17 cellular contexts compared by ENCODE assay signal in genomic region chr3:58520403-58520784, GRCh38. TPM values are rescaled to one million over a fixed set of nuclear protein-coding genes. Genes with fewer than 3 reads are reported as not detected.
A peak's percentile ranks its signal among the peaks of the same experiment; 100 is the strongest.
DNase-seq lines count a peak whose midpoint lies in the region; ATAC-seq, FAIRE-seq and TF ChIP-seq lines count a peak whose summit lies in the region.
"Had no signal": no experiment of that assay in that cellular context is flagged by ENCODE, and none has a peak within 500 bp of the region (broad histone marks: within the 10 kb centered on the region; RNA-seq: fewer than 3 reads in every experiment).

No MANE protein-coding gene starts in this region.

- H3K9ac ChIP-seq in HepG2 (ENCODE audit: insufficient read depth, low read depth, low read length) (peak overlapping the region; percentile 40; the same call in 1 of the 2 replicates), neural progenitor cell (no peak overlapping the region), SK-N-SH (no peak overlapping the region)
- H3K9ac ChIP-seq: BLaER1 treated with 17β-estradiol and CSF1 and Interleukin-3, amounts not matched to agents 10 nM and 100 nM had no signal

- CTCF ChIA-PET in Panc1 (lab: Charles Lee), result no interaction called here
- CTCF ChIA-PET in HepG2 (lab: Yijun Ruan, JAX; ENCODE audit: low intra/inter-chr PET ratio, low total read pairs), result interaction anchor here (1.5 kb wide), 1 partner anchor 12 kb away, joined by 5 read pairs; no protein-coding TSS in a partner anchor
- CTCF ChIA-PET in SK-N-SH (lab: Yijun Ruan, JAX), result interaction anchor here (0.9 to 1.5 kb wide), 3 partner anchors 8 to 121 kb away, joined by 3 to 5 read pairs (median 3); no protein-coding TSS in a partner anchor

- BruUV-seq in Panc1 (replicated peaks; lab: Mats Ljungman, UMichigan), result no TSS peak
- no TSS peak for BruUV-seq in HepG2 (replicated peaks; lab: Mats Ljungman, UMichigan)

- no peak for TF ChIP-seq RAD21 in HepG2 (CRISPR knock-in tag; IDR thresholded peaks at IDR 0.05)
- TF ChIP-seq RAD21 in SK-N-SH (IDR thresholded peaks at IDR 0.05; ENCODE audit: low read length), result no peak

- H3K4me2 ChIP-seq in HepG2 (ENCODE audit: low read depth, low read length) (peak overlapping the region; percentile 77), neural progenitor cell (no peak overlapping the region), SK-N-SH (no peak overlapping the region)
- H3K4me2 ChIP-seq: GM23338 had no signal

- intact Hi-C loops in Panc1 (cut with micrococcal nuclease; ENCODE audit: unreplicated experiment) (no loop called here), HepG2 (cut with micrococcal nuclease; ENCODE audit: unreplicated experiment) (loop anchor here (2.0 kb wide), 1 partner anchor 88 kb away; the partner anchor contains the start of gene PDHB)

- no peak overlapping the region for H3K4me3 ChIP-seq in Panc1 (ENCODE audit: low read depth in 2 of 2, low read length in 2 of 2)
- peak overlapping the region in 2 of 3 experiments; percentile 15 to 17; a peak in 1 of 6 replicates for H3K4me3 ChIP-seq in HepG2 (replicated peaks in 1 of 3; ENCODE audit: insufficient read depth in 1 of 3, low read depth in 2 of 3, low read length in 3 of 3)
- H3K4me3 ChIP-seq in neural progenitor cell, result no peak overlapping the region
- H3K4me3 ChIP-seq in SK-N-SH (ENCODE audit: low read depth in 2 of 2, low read length in 1 of 2), result no peak overlapping the region
- no peak overlapping the region for H3K4me3 ChIP-seq in HAP-1
- H3K4me3 ChIP-seq: BLaER1 treated with 17β-estradiol and CSF1 and Interleukin-3, amounts not matched to agents 10 nM and 100 nM; GM12878; GM23338 had no signal

- TF ChIP-seq POLR2A in erythroblast (IDR thresholded peaks at IDR 0.05; ENCODE audit: low read length) (no peak), HepG2 (IDR thresholded peaks at IDR 0.05; ENCODE audit: insufficient read depth in 1 of 2, low read depth in 2 of 2, low read length in 2 of 2) (no peak)

- TF ChIP-seq EP300 in HepG2 (IDR thresholded peaks at IDR 0.05; ENCODE audit: low read depth in 2 of 2, low read length in 2 of 2) (no peak), HepG2 (CRISPR knock-in tag; IDR thresholded peaks at IDR 0.05; ENCODE audit: borderline replicate concordance) (no peak), SK-N-SH (IDR thresholded peaks at IDR 0.05; ENCODE audit: borderline replicate concordance in 1 of 2, low read depth in 1 of 2, low read length in 1 of 2) (no peak)

- H4K20me1 ChIP-seq in HepG2 (ENCODE audit: insufficient read depth, low read length), result no peaks in the 10 kb centered on the region
- H4K20me1 ChIP-seq in neural progenitor cell (ENCODE audit: low read depth), result peaks cover 15% of the 10 kb centered on the region
- no peaks in the 10 kb centered on the region for H4K20me1 ChIP-seq in SK-N-SH (ENCODE audit: insufficient read depth)
- H4K20me1 ChIP-seq: BLaER1 treated with 17β-estradiol and CSF1 and Interleukin-3, amounts not matched to agents 10 nM and 100 nM had no signal

- H3K9me3 ChIP-seq in Panc1 (ENCODE audit: control insufficient read depth, insufficient read depth, low read depth, low read length) (no peaks in the 10 kb centered on the region), HepG2 (ENCODE audit: low read length) (no peaks in the 10 kb centered on the region), neural progenitor cell (ENCODE audit: low read depth) (no peaks in the 10 kb centered on the region), SK-N-SH (no peaks in the 10 kb centered on the region), HAP-1 (no peaks in the 10 kb centered on the region)
- H3K9me3 ChIP-seq: BLaER1 treated with 17β-estradiol and CSF1 and Interleukin-3, amounts not matched to agents 10 nM and 100 nM had no signal

- in situ Hi-C loops in Panc1 (cut with HindIII; ENCODE audit: low pct_unique_long_range_greater_than_20kb, low sequenced_read_pairs), result no loop called here
- in situ Hi-C loops in HepG2 (cut with HindIII; ENCODE audit: extremely low pct_ligation_motif_present, low pct_unique_long_range_greater_than_20kb), result no loop called here
- in situ Hi-C loops in HAP-1 (cut with MboI; ENCODE audit: low sequenced_read_pairs), result no loop called here

- H3K36me3 Mint-ChIP-seq in neural progenitor cell, result peaks cover 3% of the 10 kb centered on the region
- H3K36me3 Mint-ChIP-seq: CD4-positive, CD25-positive, alpha-beta regulatory T cell had no signal

- WGBS in HepG2 (ENCODE audit: low lambda C conversion rate), result 10% methylated on average over 3 of the region's 3 CpGs
- no CpG with 5 or more reads among the region's 3 CpGs for WGBS in SK-N-SH (ENCODE audit: low lambda C conversion rate)

- POLR2A ChIA-PET in Panc1 (lab: Charles Lee) (no interaction called here), HepG2 (lab: Yijun Ruan, JAX) (interaction anchor here (0.7 to 3.0 kb wide), 14 partner anchors 9 to 213 kb away, joined by 3 to 33 read pairs (median 5); partner anchors contain the start of genes ACOX2 and KCTD6), SK-N-SH (lab: Yijun Ruan, JAX) (no interaction called here)

- DNase-seq in Panc1 (ENCODE audit: low read depth, low spot score) (no peak), erythroblast (lab: John Stamatoyannopoulos, UW) (peak; percentile 76 to 88), HepG2 (ENCODE audit: low spot score) (no peak), neural progenitor cell (ENCODE audit: low spot score) (no peak), SK-N-SH (no peak), RPMI8226 (no peak), HAP-1 (ENCODE audit: low spot score in 2 of 2) (no peak)
- DNase-seq: 8988T; CD4-positive, CD25-positive, alpha-beta regulatory T cell; DMS79; IMR-90 had no signal

- peaks cover 19% of the 10 kb centered on the region for H3K4me1 ChIP-seq in Panc1 (ENCODE audit: control insufficient read depth, insufficient read depth, low read length)
- peaks cover 88% of the 10 kb centered on the region for H3K4me1 ChIP-seq in HepG2 (ENCODE audit: insufficient read depth, low read length)
- peaks cover 56% of the 10 kb centered on the region for H3K4me1 ChIP-seq in neural progenitor cell
- H3K4me1 ChIP-seq in SK-N-SH (ENCODE audit: control insufficient read depth in 1 of 2, insufficient read depth in 2 of 2, low read depth in 1 of 2, low read length in 1 of 2), result no peaks in the 10 kb centered on the region; a peak in 1 of 4 replicates
- peaks cover 5% of the 10 kb centered on the region; the same call in 1 of the 2 replicates for H3K4me1 ChIP-seq in HAP-1

- no peak for FAIRE-seq in HepG2 (lab: Jason Lieb, UNC)
- FAIRE-seq: GM12878, GM18507 had no signal

- no peak overlapping the region for H2AFZ ChIP-seq in HepG2 (ENCODE audit: low read length)
- no peak overlapping the region for H2AFZ ChIP-seq in neural progenitor cell (replicated peaks)
- H2AFZ ChIP-seq in SK-N-SH (ENCODE audit: low read depth), result no peak overlapping the region
- H2AFZ ChIP-seq: GM23338 had no signal

- TF ChIP-seq CTCF in Panc1 (IDR thresholded peaks at IDR 0.05), result no peak
- TF ChIP-seq CTCF in HepG2 (CRISPR knock-in tag; IDR thresholded peaks at IDR 0.05), result no peak
- no peak for TF ChIP-seq CTCF in neural progenitor cell (IDR thresholded peaks at IDR 0.05)
- no peak for TF ChIP-seq CTCF in SK-N-SH (IDR thresholded peaks at IDR 0.05)

- H3K9me3 Mint-ChIP-seq in neural progenitor cell, result no peaks in the 10 kb centered on the region
- H3K9me3 Mint-ChIP-seq: CD4-positive, CD25-positive, alpha-beta regulatory T cell had no signal

- H3K36me3 ChIP-seq in Panc1 (ENCODE audit: control insufficient read depth, insufficient read depth, low read length), result no peaks in the 10 kb centered on the region
- H3K36me3 ChIP-seq in HepG2 (replicated peaks in 1 of 2; ENCODE audit: control insufficient read depth in 1 of 2, insufficient read depth in 2 of 2, low read length in 2 of 2), result peaks cover 6 to 17% of the 10 kb centered on the region in 2 experiments
- H3K36me3 ChIP-seq in neural progenitor cell, result no peaks in the 10 kb centered on the region
- H3K36me3 ChIP-seq in SK-N-SH (replicated peaks in 1 of 2; ENCODE audit: control insufficient read depth in 1 of 2, insufficient read depth in 2 of 2, low read length in 1 of 2), result no peaks in the 10 kb centered on the region
- no peaks in the 10 kb centered on the region for H3K36me3 ChIP-seq in HAP-1 (replicated peaks)
- H3K36me3 ChIP-seq: BLaER1 treated with 17β-estradiol and CSF1 and Interleukin-3, amounts not matched to agents 10 nM and 100 nM had no signal

- H3K4me3 Mint-ChIP-seq in neural progenitor cell, result no peak overlapping the region
- H3K4me3 Mint-ChIP-seq: CD4-positive, CD25-positive, alpha-beta regulatory T cell; GM23338 had no signal

- H3F3A ChIP-seq in neural progenitor cell (ENCODE audit: low read depth) (peaks cover 42% of the 10 kb centered on the region), SK-N-SH (replicated peaks; ENCODE audit: insufficient read depth) (no peaks in the 10 kb centered on the region)

- H3K27me3 Mint-ChIP-seq in neural progenitor cell (ENCODE audit: insufficient read depth, low read depth), result peaks cover 9% of the 10 kb centered on the region
- H3K27me3 Mint-ChIP-seq: CD4-positive, CD25-positive, alpha-beta regulatory T cell had no signal

- H3K4me1 Mint-ChIP-seq in neural progenitor cell, result peaks cover 69% of the 10 kb centered on the region
- H3K4me1 Mint-ChIP-seq: CD4-positive, CD25-positive, alpha-beta regulatory T cell had no signal

- no peaks in the 10 kb centered on the region for H3K9me2 ChIP-seq in SK-N-SH

- H3K27ac Mint-ChIP-seq in neural progenitor cell, result peak overlapping the region; percentile 60
- H3K27ac Mint-ChIP-seq: GM23338 had no signal

- H3K79me2 ChIP-seq in HepG2 (ENCODE audit: insufficient read depth, low read length), result no peaks in the 10 kb centered on the region
- H3K79me2 ChIP-seq in neural progenitor cell (ENCODE audit: low read depth), result no peaks in the 10 kb centered on the region
- no peaks in the 10 kb centered on the region for H3K79me2 ChIP-seq in SK-N-SH (ENCODE audit: insufficient read depth)

- peak overlapping the region; percentile 34; the same call in 1 of the 2 replicates for H3K27ac ChIP-seq in Panc1 (ENCODE audit: low read length)
- H3K27ac ChIP-seq in HepG2 (ENCODE audit: extremely low read length, insufficient read depth, low read length), result peak overlapping the region; percentile 88
- H3K27ac ChIP-seq in neural progenitor cell, result no peak overlapping the region
- H3K27ac ChIP-seq in SK-N-SH (ENCODE audit: low read depth in 2 of 2, low read length in 1 of 2), result no peak overlapping the region
- H3K27ac ChIP-seq: BLaER1 treated with 17β-estradiol and CSF1 and Interleukin-3, amounts not matched to agents 10 nM and 100 nM had no signal

- ATAC-seq in Panc1 (peak; percentile 8; the same call in 1 of the 2 replicates), HepG2 (no peak), HG03280 (IDR thresholded peaks at IDR 0.05; ENCODE audit: unreplicated experiment) (no peak)

- H3K27me3 ChIP-seq in Panc1 (ENCODE audit: control insufficient read depth, insufficient read depth, low read length) (no peaks in the 10 kb centered on the region), HepG2 (ENCODE audit: control insufficient read depth in 1 of 2, insufficient read depth in 2 of 2, low read length in 2 of 2) (no peaks in the 10 kb centered on the region), neural progenitor cell (no peaks in the 10 kb centered on the region), SK-N-SH (ENCODE audit: insufficient read depth) (no peaks in the 10 kb centered on the region), HAP-1 (ENCODE audit: low read depth) (no peaks in the 10 kb centered on the region)
- H3K27me3 ChIP-seq: BLaER1 treated with 17β-estradiol and CSF1 and Interleukin-3, amounts not matched to agents 10 nM and 100 nM had no signal

RNA-seq across cellular contexts. Expression of gene ACOX2, which starts 16.6 kb away (rescaled TPM):
- 3.2 TPM for total RNA-seq in Panc1 (2021; ENCODE audit: unreplicated experiment)
- polyA plus RNA-seq in Panc1 (2012; ENCODE audit: insufficient read length), result 3.3 TPM
- total RNA-seq in HepG2 (2016; rRNA removed; fragmentation: Illumina TruSeq; extraction: Trizol), result 41.1 and 42.6 TPM in 2 replicates
- 13.1 and 13.7 TPM in 2 replicates for total RNA-seq in HepG2 (2016; cell fraction: cytosol; rRNA removed; fragmentation: Illumina TruSeq; extraction: Trizol; ENCODE audit: low read depth)
- 39.0 and 39.8 TPM in 2 replicates for total RNA-seq in HepG2 (2016; cell fraction: insoluble cytoplasmic fraction; rRNA removed; fragmentation: Illumina TruSeq; extraction: Trizol)
- 18.6 and 20.4 TPM in 2 replicates for total RNA-seq in HepG2 (2016; cell fraction: membrane; rRNA removed; fragmentation: Illumina TruSeq; extraction: Trizol)
- 48.2 and 48.3 TPM in 2 replicates for total RNA-seq in HepG2 (2016; cell fraction: nucleus; rRNA removed; fragmentation: Illumina TruSeq; extraction: Trizol)
- 98.5 and 105 TPM in 2 replicates for polyA plus RNA-seq in HepG2 (2011; rRNA removed)
- 49.0 and 60.3 TPM in 2 replicates for polyA plus RNA-seq in HepG2 (2011; cell fraction: cytosol; rRNA removed)
- polyA plus RNA-seq in HepG2 (2011; cell fraction: nucleus; rRNA removed), result 306 and 373 TPM in 2 replicates
- 29.8 and 60.1 TPM in 2 replicates for polyA plus RNA-seq in HepG2 (2012)
- 12.5 and 13.1 TPM in 2 replicates for polyA plus RNA-seq in HepG2 (2016; cell fraction: cytosol; fragmentation: Illumina TruSeq; extraction: Trizol; ENCODE audit: low read depth)
- 50.0 and 58.0 TPM in 2 replicates for polyA plus RNA-seq in HepG2 (2016; cell fraction: insoluble cytoplasmic fraction; fragmentation: Illumina TruSeq; extraction: Trizol; ENCODE audit: low read depth)
- 16.6 and 17.1 TPM in 2 replicates for polyA plus RNA-seq in HepG2 (2016; cell fraction: membrane; fragmentation: Illumina TruSeq; extraction: Trizol; ENCODE audit: low read depth)
- polyA plus RNA-seq in HepG2 (2016; cell fraction: nucleus; fragmentation: Illumina TruSeq; extraction: Trizol; ENCODE audit: insufficient read depth, low read depth), result 86.5 and 86.8 TPM in 2 replicates
- 95.4 TPM in 1 of 2 replicates, not detected in the other for polyA minus RNA-seq in HepG2 (2011; rRNA and poly(A)+ RNA removed; ENCODE audit: low replicate concordance)
- 23.3 and 26.9 TPM in 2 replicates for polyA minus RNA-seq in HepG2 (2011; cell fraction: cytosol; rRNA and poly(A)+ RNA removed)
- 86.3 and 110 TPM in 2 replicates for polyA minus RNA-seq in HepG2 (2011; cell fraction: nucleus; rRNA and poly(A)+ RNA removed)
- 4.3 and 7.6 TPM in 2 replicates for total RNA-seq in neural progenitor cell (ENCODE audit: low replicate concordance)
- polyA plus RNA-seq in SK-N-SH (2012; rRNA removed), result 7.1 and 9.0 TPM in 2 replicates
- polyA plus RNA-seq in SK-N-SH (2012; cell fraction: cytosol; rRNA removed), result 3.2 and 4.4 TPM in 2 replicates
- 23.4 and 25.4 TPM in 2 replicates for polyA plus RNA-seq in SK-N-SH (2012; cell fraction: nucleus; rRNA removed)
- total RNA-seq: CD4-positive, CD25-positive, alpha-beta regulatory T cell; GM12878 had no signal
- polyA plus RNA-seq: CD4-positive, CD25-positive, alpha-beta regulatory T cell had no signal

RNA-seq across cellular contexts. Expression of gene KCTD6, which starts 28.5 kb away (rescaled TPM):
- total RNA-seq in Panc1 (2021; ENCODE audit: unreplicated experiment), result 18.3 TPM
- polyA plus RNA-seq in Panc1 (2012; ENCODE audit: insufficient read length), result 16.8 TPM
- total RNA-seq in HepG2 (2016; rRNA removed; fragmentation: Illumina TruSeq; extraction: Trizol), result 14.0 and 14.2 TPM in 2 replicates
- 9.3 and 12.2 TPM in 2 replicates for total RNA-seq in HepG2 (2016; cell fraction: cytosol; rRNA removed; fragmentation: Illumina TruSeq; extraction: Trizol; ENCODE audit: low read depth)
- 13.2 and 17.0 TPM in 2 replicates for total RNA-seq in HepG2 (2016; cell fraction: insoluble cytoplasmic fraction; rRNA removed; fragmentation: Illumina TruSeq; extraction: Trizol)
- total RNA-seq in HepG2 (2016; cell fraction: membrane; rRNA removed; fragmentation: Illumina TruSeq; extraction: Trizol), result 20.0 and 22.1 TPM in 2 replicates
- 12.3 and 13.2 TPM in 2 replicates for total RNA-seq in HepG2 (2016; cell fraction: nucleus; rRNA removed; fragmentation: Illumina TruSeq; extraction: Trizol)
- polyA plus RNA-seq in HepG2 (2011; rRNA removed), result 12.0 and 13.4 TPM in 2 replicates
- 6.5 and 11.1 TPM in 2 replicates for polyA plus RNA-seq in HepG2 (2011; cell fraction: cytosol; rRNA removed)
- 7.0 and 14.1 TPM in 2 replicates for polyA plus RNA-seq in HepG2 (2011; cell fraction: nucleus; rRNA removed)
- polyA plus RNA-seq in HepG2 (2012), result 10.7 and 12.1 TPM in 2 replicates
- 10.5 and 12.2 TPM in 2 replicates for polyA plus RNA-seq in HepG2 (2016; cell fraction: cytosol; fragmentation: Illumina TruSeq; extraction: Trizol; ENCODE audit: low read depth)
- 19.5 and 23.9 TPM in 2 replicates for polyA plus RNA-seq in HepG2 (2016; cell fraction: insoluble cytoplasmic fraction; fragmentation: Illumina TruSeq; extraction: Trizol; ENCODE audit: low read depth)
- polyA plus RNA-seq in HepG2 (2016; cell fraction: membrane; fragmentation: Illumina TruSeq; extraction: Trizol; ENCODE audit: low read depth), result 17.5 and 18.4 TPM in 2 replicates
- 23.8 and 26.9 TPM in 2 replicates for polyA plus RNA-seq in HepG2 (2016; cell fraction: nucleus; fragmentation: Illumina TruSeq; extraction: Trizol; ENCODE audit: insufficient read depth, low read depth)
- polyA minus RNA-seq in HepG2 (2011; rRNA and poly(A)+ RNA removed; ENCODE audit: low replicate concordance), result 3.9 and 8.0 TPM in 2 replicates
- polyA minus RNA-seq in HepG2 (2011; cell fraction: cytosol; rRNA and poly(A)+ RNA removed), result 4.9 and 5.9 TPM in 2 replicates
- polyA minus RNA-seq in HepG2 (2011; cell fraction: nucleus; rRNA and poly(A)+ RNA removed), result 7.3 and 17.8 TPM in 2 replicates
- total RNA-seq in neural progenitor cell (ENCODE audit: low replicate concordance), result 29.3 and 39.6 TPM in 2 replicates
- polyA plus RNA-seq in SK-N-SH (2012; rRNA removed), result 7.8 and 10.1 TPM in 2 replicates
- 10.4 and 10.8 TPM in 2 replicates for polyA plus RNA-seq in SK-N-SH (2012; cell fraction: cytosol; rRNA removed)
- polyA plus RNA-seq in SK-N-SH (2012; cell fraction: nucleus; rRNA removed), result 5.2 and 11.5 TPM in 2 replicates

RNA-seq across cellular contexts. Expression of gene FAM107A, which starts 56.8 kb away (rescaled TPM):
- total RNA-seq in Panc1 (2021; ENCODE audit: unreplicated experiment) (0.08 TPM), HepG2 (2016; rRNA removed; fragmentation: Illumina TruSeq; extraction: Trizol) (not detected in 2 replicates), neural progenitor cell (ENCODE audit: low replicate concordance) (0.11 and 0.71 TPM in 2 replicates)
- polyA plus RNA-seq in Panc1 (2012; ENCODE audit: insufficient read length), result 0.25 TPM
- not detected in 2 replicates for total RNA-seq in HepG2 (2016; cell fraction: cytosol; rRNA removed; fragmentation: Illumina TruSeq; extraction: Trizol; ENCODE audit: low read depth)
- total RNA-seq in HepG2 (2016; cell fraction: insoluble cytoplasmic fraction; rRNA removed; fragmentation: Illumina TruSeq; extraction: Trizol), result not detected in 2 replicates
- total RNA-seq in HepG2 (2016; cell fraction: membrane; rRNA removed; fragmentation: Illumina TruSeq; extraction: Trizol), result not detected in 2 replicates
- total RNA-seq in HepG2 (2016; cell fraction: nucleus; rRNA removed; fragmentation: Illumina TruSeq; extraction: Trizol), result not detected in 2 replicates
- polyA plus RNA-seq in HepG2 (2011; rRNA removed) (not detected in 2 replicates), SK-N-SH (2012; rRNA removed) (0.02 TPM in 1 of 2 replicates, not detected in the other)
- polyA plus RNA-seq in HepG2 (2011; cell fraction: cytosol; rRNA removed), result not detected in 2 replicates
- not detected in 2 replicates for polyA plus RNA-seq in HepG2 (2011; cell fraction: nucleus; rRNA removed)
- polyA plus RNA-seq in HepG2 (2012), result 0.13 and 0.62 TPM in 2 replicates
- polyA plus RNA-seq in HepG2 (2016; cell fraction: cytosol; fragmentation: Illumina TruSeq; extraction: Trizol; ENCODE audit: low read depth), result not detected in 2 replicates
- polyA plus RNA-seq in HepG2 (2016; cell fraction: insoluble cytoplasmic fraction; fragmentation: Illumina TruSeq; extraction: Trizol; ENCODE audit: low read depth), result not detected in 2 replicates
- polyA plus RNA-seq in HepG2 (2016; cell fraction: membrane; fragmentation: Illumina TruSeq; extraction: Trizol; ENCODE audit: low read depth), result not detected in 2 replicates
- polyA plus RNA-seq in HepG2 (2016; cell fraction: nucleus; fragmentation: Illumina TruSeq; extraction: Trizol; ENCODE audit: insufficient read depth, low read depth), result not detected in 2 replicates
- polyA minus RNA-seq in HepG2 (2011; rRNA and poly(A)+ RNA removed; ENCODE audit: low replicate concordance), result not detected in 2 replicates
- polyA minus RNA-seq in HepG2 (2011; cell fraction: cytosol; rRNA and poly(A)+ RNA removed), result not detected in 2 replicates
- not detected in 2 replicates for polyA minus RNA-seq in HepG2 (2011; cell fraction: nucleus; rRNA and poly(A)+ RNA removed)
- polyA plus RNA-seq in SK-N-SH (2012; cell fraction: cytosol; rRNA removed), result 0.01 and 0.04 TPM in 2 replicates
- polyA plus RNA-seq in SK-N-SH (2012; cell fraction: nucleus; rRNA removed), result 0.02 and 0.04 TPM in 2 replicates
- total RNA-seq: CD4-positive, CD25-positive, alpha-beta regulatory T cell; G401; GM12878; IMR-90 had no signal
- polyA plus RNA-seq: CD4-positive, CD25-positive, alpha-beta regulatory T cell; GM12878; IMR-90 had no signal

Comparison
In these comparisons a context has a peak if more than half of its experiments do, and no peak if none do; other contexts are left out.
1. DNase-seq: peak in erythroblast (2 of 2); none in Panc1 (single experiment), HepG2 (single experiment), neural progenitor cell (single experiment), SK-N-SH (single experiment), RPMI8226 (single experiment) and HAP-1 (0 of 2).
2. H3K27ac ChIP-seq: peak in Panc1 (single experiment) and HepG2 (single experiment); none in neural progenitor cell (single experiment) and SK-N-SH (0 of 2).
3. H3K4me3 ChIP-seq: peak in HepG2 (2 of 3); none in Panc1 (0 of 2), neural progenitor cell (single experiment), SK-N-SH (0 of 2) and HAP-1 (single experiment).